In genomic region chr6:150835620-150836019, GRCh38 we compare ENCODE assay signal across 36 cellular contexts. TPM values are rescaled to one million over a fixed set of nuclear protein-coding genes. Genes with fewer than 3 reads are reported as not detected.
A peak's percentile ranks its signal among the peaks of the same experiment; 100 is the strongest.
DNase-seq lines count a peak whose midpoint lies in the region; ATAC-seq, FAIRE-seq and TF ChIP-seq lines count a peak whose summit lies in the region.
"Had no signal": no experiment of that assay in that cellular context is flagged by ENCODE, and none has a peak within 500 bp of the region (broad histone marks: within the 10 kb centered on the region; RNA-seq: fewer than 3 reads in every experiment).

No MANE protein-coding gene starts in this region.

- peak; percentile 10 for ATAC-seq in activated B cell treated with CpG ODN at 0.5 μM for 24 hours (ENCODE audit: low read depth)
- peak; percentile 27 for ATAC-seq in left lung
- ATAC-seq in GM21360 (IDR thresholded peaks at IDR 0.05; ENCODE audit: unreplicated experiment), result no peak
- no peak for ATAC-seq in HG02610 (IDR thresholded peaks at IDR 0.05; ENCODE audit: unreplicated experiment)
- ATAC-seq: A549; activated CD4-positive, CD25-positive, alpha-beta regulatory T cell treated with anti-CD3 and anti-CD28 coated beads, Interleukin-2, amount 50 U/mL, for 24 hours; HepG2; left ventricle myocardium superior; sciatic nerve had no signal

- no peak for FAIRE-seq in GM19239 (lab: Jason Lieb, UNC)
- FAIRE-seq: A549, frontal cortex, GM18507, HepG2 had no signal

- TF ChIP-seq POLR2A in breast epithelium (IDR thresholded peaks at IDR 0.05), result no peak

- H3K4me1 ChIP-seq in breast epithelium (no peaks in the 10 kb centered on the region), left lung (no peaks in the 10 kb centered on the region)
- H3K4me1 ChIP-seq: A549, BE2C, esophagus squamous epithelium, vagina had no signal

- intact Hi-C loops in MCF 10A (cut with micrococcal nuclease), result no loop called here
- intact Hi-C loops in breast epithelium (cut with DNase I; ENCODE audit: low total_unique reads), result no loop called here
- intact Hi-C loops in activated B cell treated with CpG ODN at 0.5 μM for 24 hours (cut with micrococcal nuclease), result no loop called here
- intact Hi-C loops in left lung (cut with DNase I), result no loop called here

- CTCF ChIA-PET in MCF 10A (lab: Yijun Ruan, JAX) (interaction anchor here (0.6 to 2.6 kb wide), 3 partner anchors 12 to 1486 kb away, joined by 3 to 7 read pairs (median 6); no protein-coding TSS in a partner anchor), activated B cell treated with CpG ODN at 0.5 μM for 24 hours (lab: Charles Lee) (no interaction called here)

- DNase-seq in MCF 10A (ENCODE audit: unreplicated experiment), result peak; percentile 38
- DNase-seq in breast epithelium (ENCODE audit: low spot score in 2 of 2), result no peak
- DNase-seq in activated B cell treated with CpG ODN at 0.5 μM for 24 hours, result no peak
- DNase-seq in left lung, result no peak
- no peak for DNase-seq in stimulated activated naive CD4-positive, alpha-beta T cell (lab: John Stamatoyannopoulos, UW)
- DNase-seq in GM19239 (ENCODE audit: insufficient read length, low spot score), result no peak
- DNase-seq: activated CD4-positive, alpha-beta T cell treated with anti-CD3 and anti-CD28 coated beads, Interleukin-2, amount 50 U/mL, for 48 hours; activated CD8-positive, alpha-beta memory T cell treated with anti-CD3 and anti-CD28 coated beads, Interleukin-2, amount 50 U/mL, for 48 hours; aorta; BE2C; cortex of kidney; DND-41; esophagus squamous epithelium; HFFc6; hypothalamus; left ventricle myocardium superior; naive B cell; NCI-H1048; NCI-H187; NCI-H524; stimulated activated CD4-positive, alpha-beta T cell treated with anti-CD3 and anti-CD28 coated beads, Interleukin-15, amount 100 ng/mL, for 24 hours; T-helper 1 cell had no signal

- H3K9me3 Mint-ChIP-seq in MCF 10A (ENCODE audit: unreplicated experiment) (no peaks in the 10 kb centered on the region), activated B cell treated with CpG ODN at 0.5 μM for 24 hours (no peaks in the 10 kb centered on the region)
- H3K9me3 Mint-ChIP-seq: activated naive CD4-positive, alpha-beta T cell treated with anti-CD3 and anti-CD28 coated beads, Interleukin-2, amount 50 U/mL, for 72 hours; activated T-helper 2 cell treated with anti-CD3 and anti-CD28 coated beads, Interferon-gamma antibody, Interleukin-2, Interleukin-4, amounts not matched to agents 10 μg/mL and 5 μg/mL and 100 μg/mL, durations not matched to agents 14 hours and 24 hours and 36 hours; HFFc6; mesothelial cell of epicardium; naive B cell; stimulated activated naive CD8-positive, alpha-beta T cell treated with anti-CD3 and anti-CD28 coated beads, Interleukin-15, Interleukin-2, amounts not matched to agents 100 ng/mL and 50 ng/mL, for 24 hours had no signal

- BruUV-seq in MCF 10A (replicated peaks; lab: Mats Ljungman, UMichigan), result no TSS peak

- H3K27me3 Mint-ChIP-seq in MCF 10A (ENCODE audit: insufficient read depth, unreplicated experiment) (no peaks in the 10 kb centered on the region), activated B cell treated with CpG ODN at 0.5 μM for 24 hours (no peaks in the 10 kb centered on the region)
- H3K27me3 Mint-ChIP-seq: naive B cell; stimulated activated naive CD8-positive, alpha-beta T cell treated with anti-CD3 and anti-CD28 coated beads, Interleukin-15, Interleukin-2, amounts not matched to agents 100 ng/mL and 50 ng/mL, for 24 hours had no signal

- H3K9me3 ChIP-seq in breast epithelium, result no peaks in the 10 kb centered on the region
- no peaks in the 10 kb centered on the region for H3K9me3 ChIP-seq in left lung
- H3K9me3 ChIP-seq: A549, BE2C, esophagus squamous epithelium, neutrophil, vagina had no signal

- no peaks in the 10 kb centered on the region for H3K4me1 Mint-ChIP-seq in MCF 10A (ENCODE audit: insufficient read depth, unreplicated experiment)
- peaks cover 10% of the 10 kb centered on the region for H3K4me1 Mint-ChIP-seq in activated B cell treated with CpG ODN at 0.5 μM for 24 hours
- H3K4me1 Mint-ChIP-seq: mesothelial cell of epicardium had no signal

- POLR2A ChIA-PET in MCF 10A (lab: Yijun Ruan, JAX), result interaction anchor here (0.9 kb wide), 1 partner anchor 40 kb away, joined by 3 read pairs; no protein-coding TSS in a partner anchor
- POLR2A ChIA-PET in activated B cell treated with CpG ODN at 0.5 μM for 24 hours (lab: Charles Lee), result no interaction called here

- H3K27ac Mint-ChIP-seq in MCF 10A (ENCODE audit: low read depth, unreplicated experiment), result no peak overlapping the region
- H3K27ac Mint-ChIP-seq in activated B cell treated with CpG ODN at 0.5 μM for 24 hours, result no peak overlapping the region
- H3K27ac Mint-ChIP-seq: activated T-helper 2 cell treated with anti-CD3 and anti-CD28 coated beads, Interferon-gamma antibody, Interleukin-2, Interleukin-4, amounts not matched to agents 10 μg/mL and 5 μg/mL and 100 μg/mL, durations not matched to agents 14 hours and 24 hours and 36 hours; HFFc6; mesothelial cell of epicardium; stimulated activated naive CD8-positive, alpha-beta T cell treated with anti-CD3 and anti-CD28 coated beads, Interleukin-15, Interleukin-2, amounts not matched to agents 100 ng/mL and 50 ng/mL, for 24 hours had no signal

- H3K27ac ChIP-seq in breast epithelium, result no peak overlapping the region
- H3K27ac ChIP-seq in left lung, result no peak overlapping the region
- H3K27ac ChIP-seq: A549, esophagus squamous epithelium, neutrophil, vagina had no signal

- H3K36me3 Mint-ChIP-seq in MCF 10A (ENCODE audit: insufficient read depth, unreplicated experiment) (peaks cover 12% of the 10 kb centered on the region), activated B cell treated with CpG ODN at 0.5 μM for 24 hours (ENCODE audit: low read depth) (peaks cover 96% of the 10 kb centered on the region)
- H3K36me3 Mint-ChIP-seq: activated naive CD4-positive, alpha-beta T cell treated with anti-CD3 and anti-CD28 coated beads, Interleukin-2, amount 50 U/mL, for 72 hours had no signal

- TF ChIP-seq CTCF in MCF 10A (IDR thresholded peaks at IDR 0.05; ENCODE audit: unreplicated experiment), result no peak
- TF ChIP-seq CTCF in breast epithelium (IDR thresholded peaks at IDR 0.05), result no peak
- no peak for TF ChIP-seq CTCF in activated B cell treated with CpG ODN at 0.5 μM for 24 hours (IDR thresholded peaks at IDR 0.05)
- TF ChIP-seq CTCF in left lung (IDR thresholded peaks at IDR 0.05), result no peak

- no peak overlapping the region for H3K4me3 ChIP-seq in breast epithelium
- no peak overlapping the region for H3K4me3 ChIP-seq in left lung
- H3K4me3 ChIP-seq: A549, esophagus squamous epithelium, vagina had no signal

- H3K27me3 ChIP-seq in breast epithelium (no peaks in the 10 kb centered on the region), left lung (no peaks in the 10 kb centered on the region)
- H3K27me3 ChIP-seq: esophagus squamous epithelium, neutrophil, vagina had no signal

- H3K36me3 ChIP-seq in breast epithelium (no peaks in the 10 kb centered on the region), left lung (peaks cover 0 to 21% of the 10 kb centered on the region in 2 donors)
- H3K36me3 ChIP-seq: BE2C, neutrophil had no signal

- H3K4me3 Mint-ChIP-seq in MCF 10A (ENCODE audit: unreplicated experiment) (no peak overlapping the region), activated B cell treated with CpG ODN at 0.5 μM for 24 hours (no peak overlapping the region)
- H3K4me3 Mint-ChIP-seq: HFFc6; mesothelial cell of epicardium; naive B cell; stimulated activated naive CD8-positive, alpha-beta T cell treated with anti-CD3 and anti-CD28 coated beads, Interleukin-15, Interleukin-2, amounts not matched to agents 100 ng/mL and 50 ng/mL, for 24 hours had no signal

RNA-seq across cellular contexts. Expression of gene MTHFD1L, which starts 29.9 kb away (rescaled TPM):
- 82.4 and 110 TPM in 2 replicates for total RNA-seq in MCF 10A (2022)
- total RNA-seq in breast epithelium, result 10 to 100 TPM in 2 of 3 donors, 1 to 10 TPM in 1; 3.5 to 15.1 (median 11.0) TPM
- total RNA-seq in activated B cell treated with CpG ODN at 0.5 μM for 24 hours, result 56.4 and 60.4 TPM in 2 replicates
- total RNA-seq in left lung, result 10 to 100 TPM; 21.2 to 38.2 TPM

Comparison
In these comparisons a context has a peak if more than half of its experiments do, and no peak if none do; other contexts are left out.
1. ATAC-seq: peak in activated B cell treated with CpG ODN at 0.5 μM for 24 hours (single experiment) and left lung (single experiment); none in GM21360 (single experiment) and HG02610 (single experiment).